ENCODE assay signal across 18 cellular contexts in the genomic region with DNA sequence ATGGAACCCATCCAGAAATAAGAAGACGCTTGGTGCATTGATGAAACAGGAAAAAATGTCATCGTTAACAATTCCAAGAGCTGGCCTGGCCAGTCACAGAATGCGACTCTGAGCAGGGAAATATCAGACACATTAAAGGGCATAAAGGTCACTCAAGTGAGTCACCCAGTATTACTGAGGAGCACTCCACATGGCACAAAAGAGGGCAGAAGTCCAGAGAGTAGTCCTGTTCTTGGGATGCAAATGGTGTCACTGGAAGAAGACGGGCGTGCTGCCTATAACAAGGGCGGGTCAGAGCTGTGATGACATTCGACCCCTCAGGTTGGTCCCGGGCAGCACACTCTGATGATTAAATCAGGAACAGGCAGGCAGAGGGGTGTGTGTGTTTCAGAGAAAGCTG.
DNase-seq lines count a peak whose midpoint lies in the region; ATAC-seq, FAIRE-seq and TF ChIP-seq lines count a peak whose summit lies in the region.
"Had no signal": no experiment of that assay in that cellular context is flagged by ENCODE, and none has a peak within 500 bp of the region (broad histone marks: within the 10 kb centered on the region; RNA-seq: fewer than 3 reads in every experiment).

No MANE protein-coding gene starts in this region.

- H3K27ac Mint-ChIP-seq in brain (peak overlapping the region in 4 of 5 experiments; percentile 13 to 73 (median 68)), type B pancreatic cell (peak overlapping the region; percentile 19)
- no peak overlapping the region for H3K27ac Mint-ChIP-seq in activated T-helper 1 cell treated with anti-CD3 and anti-CD28 coated beads, Interleukin-12 subunit alpha, Interleukin-12 subunit beta, Interleukin-2, Interleukin-4 antibody, amounts not matched to agents 30 ng/mL and 10 ng/mL and 1 ng/mL, durations not matched to agents 14 hours and 24 hours and 36 hours
- H3K27ac Mint-ChIP-seq: CD14-positive monocyte; CD8-positive, alpha-beta T cell; GM23338 had no signal

- FAIRE-seq in GM12891 (lab: Jason Lieb, UNC), result no peak
- FAIRE-seq: GM18507, HTR-8/SVneo had no signal

- H3K27me3 ChIP-seq in OCI-LY1 (ENCODE audit: insufficient read depth, low read length) (no peaks in the 10 kb centered on the region), psoas muscle (ENCODE audit: insufficient read depth in 3 of 3, low read length in 2 of 3) (no peaks in the 10 kb centered on the region)

- no peak overlapping the region for H3K4me3 Mint-ChIP-seq in brain
- H3K4me3 Mint-ChIP-seq in type B pancreatic cell, result no peak overlapping the region
- no peak overlapping the region for H3K4me3 Mint-ChIP-seq in activated T-helper 1 cell treated with anti-CD3 and anti-CD28 coated beads, Interleukin-12 subunit alpha, Interleukin-12 subunit beta, Interleukin-2, Interleukin-4 antibody, amounts not matched to agents 30 ng/mL and 10 ng/mL and 1 ng/mL, durations not matched to agents 14 hours and 24 hours and 36 hours
- H3K4me3 Mint-ChIP-seq: CD14-positive monocyte; CD8-positive, alpha-beta T cell; GM23338 had no signal

- H2AFZ ChIP-seq in OCI-LY1 (ENCODE audit: low read length), result no peak overlapping the region
- H2AFZ ChIP-seq: GM23338 had no signal

- H3K79me2 ChIP-seq in OCI-LY1 (ENCODE audit: insufficient read depth, low read length), result no peaks in the 10 kb centered on the region

- intact Hi-C loops in psoas muscle (cut with DNase I), result no loop called here
- intact Hi-C loops in activated T-helper 1 cell treated with anti-CD3 and anti-CD28 coated beads, Interleukin-12 subunit alpha, Interleukin-12 subunit beta, Interleukin-2, Interleukin-4 antibody, amounts not matched to agents 30 ng/mL and 10 ng/mL and 1 ng/mL, durations not matched to agents 14 hours and 24 hours and 36 hours (cut with micrococcal nuclease), result no loop called here

- no peaks in the 10 kb centered on the region for H3K9me2 ChIP-seq in OCI-LY1 (ENCODE audit: low read depth, low read length)

- H3K27ac ChIP-seq in OCI-LY1 (ENCODE audit: low read depth, low read length, poor library complexity, severe bottlenecking) (peak overlapping the region; percentile 72), psoas muscle (no peak overlapping the region)
- H3K27ac ChIP-seq: A549 had no signal

- no peak for TF ChIP-seq CTCF in OCI-LY1 (IDR thresholded peaks at IDR 0.05; ENCODE audit: low read length)
- no peak for TF ChIP-seq CTCF in brain (conservative IDR thresholded peaks at IDR 0.05)
- TF ChIP-seq CTCF in psoas muscle (IDR thresholded peaks at IDR 0.05), result no peak
- no peak for TF ChIP-seq CTCF in type B pancreatic cell (conservative IDR thresholded peaks at IDR 0.05)

- peaks cover 62% of the 10 kb centered on the region for H3K4me1 Mint-ChIP-seq in brain
- peaks cover 28% of the 10 kb centered on the region for H3K4me1 Mint-ChIP-seq in type B pancreatic cell (ENCODE audit: unreplicated experiment)
- peaks cover 12% of the 10 kb centered on the region for H3K4me1 Mint-ChIP-seq in activated T-helper 1 cell treated with anti-CD3 and anti-CD28 coated beads, Interleukin-12 subunit alpha, Interleukin-12 subunit beta, Interleukin-2, Interleukin-4 antibody, amounts not matched to agents 30 ng/mL and 10 ng/mL and 1 ng/mL, durations not matched to agents 14 hours and 24 hours and 36 hours (ENCODE audit: low read depth)

- DNase-seq in psoas muscle (no peak), type B pancreatic cell (ENCODE audit: extremely low spot score, unreplicated experiment) (no peak), globus pallidus (ENCODE audit: low spot score) (no peak), GM12891 (ENCODE audit: insufficient read length, low spot score) (no peak)
- DNase-seq in activated T-helper 1 cell treated with anti-CD3 and anti-CD28 coated beads, Interleukin-12 subunit alpha, Interleukin-12 subunit beta, Interleukin-2, Interleukin-4 antibody, amounts not matched to agents 30 ng/mL and 10 ng/mL and 1 ng/mL, durations not matched to agents 14 hours and 24 hours and 36 hours (ENCODE audit: low spot score), result no peak
- DNase-seq: Caco-2; CD8-positive, alpha-beta T cell; DND-41; GF-D8; H7 had no signal

- no peak for TF ChIP-seq POLR2A in GM12891 (IDR thresholded peaks at IDR 0.05; ENCODE audit: low read depth, low read length)

- H3K9ac ChIP-seq in OCI-LY1 (ENCODE audit: low read length), result peak overlapping the region; percentile 4; the same call in 1 of the 2 replicates

- H3K4me1 ChIP-seq in OCI-LY1 (ENCODE audit: insufficient read depth, low read length, severe bottlenecking), result peaks cover 64% of the 10 kb centered on the region
- H3K4me1 ChIP-seq in psoas muscle, result no peaks in the 10 kb centered on the region
- H3K4me1 ChIP-seq: A549, Caco-2 had no signal

- H4K20me1 ChIP-seq in OCI-LY1 (ENCODE audit: insufficient read depth, low read length), result no peaks in the 10 kb centered on the region

- H3F3A ChIP-seq in OCI-LY1 (ENCODE audit: insufficient read depth, low read length), result no peaks in the 10 kb centered on the region

- 35 to 55% (median 42%) methylated on average over 8 of the region's 8 CpGs for WGBS in psoas muscle, 3 donors

- no peaks in the 10 kb centered on the region for H3K36me3 ChIP-seq in OCI-LY1 (ENCODE audit: insufficient read depth, low read length)
- H3K36me3 ChIP-seq in psoas muscle (ENCODE audit: insufficient read depth in 1 of 2, low read depth in 1 of 2), result no peaks in the 10 kb centered on the region

- peak overlapping the region; percentile 22; the same call in 1 of the 2 replicates for H3K4me2 ChIP-seq in OCI-LY1 (ENCODE audit: low read length)
- H3K4me2 ChIP-seq: A549, GM23338 had no signal

- H3K36me3 Mint-ChIP-seq in brain (no peaks in the 10 kb centered on the region), type B pancreatic cell (no peaks in the 10 kb centered on the region)
- H3K36me3 Mint-ChIP-seq in activated T-helper 1 cell treated with anti-CD3 and anti-CD28 coated beads, Interleukin-12 subunit alpha, Interleukin-12 subunit beta, Interleukin-2, Interleukin-4 antibody, amounts not matched to agents 30 ng/mL and 10 ng/mL and 1 ng/mL, durations not matched to agents 14 hours and 24 hours and 36 hours (ENCODE audit: low read depth), result no peaks in the 10 kb centered on the region
- H3K36me3 Mint-ChIP-seq: CD14-positive monocyte; CD8-positive, alpha-beta T cell had no signal

- H3K27me3 Mint-ChIP-seq in brain (no peaks in the 10 kb centered on the region), type B pancreatic cell (no peaks in the 10 kb centered on the region)
- peaks cover 3% of the 10 kb centered on the region for H3K27me3 Mint-ChIP-seq in activated T-helper 1 cell treated with anti-CD3 and anti-CD28 coated beads, Interleukin-12 subunit alpha, Interleukin-12 subunit beta, Interleukin-2, Interleukin-4 antibody, amounts not matched to agents 30 ng/mL and 10 ng/mL and 1 ng/mL, durations not matched to agents 14 hours and 24 hours and 36 hours (ENCODE audit: insufficient read depth)

- no peak overlapping the region for H3K4me3 ChIP-seq in OCI-LY1 (ENCODE audit: low read depth, low read length, poor library complexity, severe bottlenecking)
- H3K4me3 ChIP-seq in psoas muscle, result no peak overlapping the region
- H3K4me3 ChIP-seq: A549, GM23338 had no signal

- peak; percentile 46 to 68 (median 58) for ATAC-seq in psoas muscle
- ATAC-seq in GM21360 (IDR thresholded peaks at IDR 0.05; ENCODE audit: unreplicated experiment), result no peak
- ATAC-seq: A549; CD8-positive, alpha-beta T cell; GM23338 had no signal

- H3K9me3 ChIP-seq in OCI-LY1 (ENCODE audit: low read length) (no peaks in the 10 kb centered on the region), psoas muscle (no peaks in the 10 kb centered on the region)
- H3K9me3 ChIP-seq: Caco-2 had no signal

- H3K9me3 Mint-ChIP-seq in brain, result peaks cover 0 to 12% (median 0%) of the 10 kb centered on the region in 5 experiments
- H3K9me3 Mint-ChIP-seq in type B pancreatic cell, result no peaks in the 10 kb centered on the region
- H3K9me3 Mint-ChIP-seq in activated T-helper 1 cell treated with anti-CD3 and anti-CD28 coated beads, Interleukin-12 subunit alpha, Interleukin-12 subunit beta, Interleukin-2, Interleukin-4 antibody, amounts not matched to agents 30 ng/mL and 10 ng/mL and 1 ng/mL, durations not matched to agents 14 hours and 24 hours and 36 hours, result no peaks in the 10 kb centered on the region
- H3K9me3 Mint-ChIP-seq: CD8-positive, alpha-beta T cell; GM23338 had no signal

TF ChIP-seq in GM12891, 5 proteins besides CTCF, POLR2A, EP300 and RAD21:
- no peak for TF ChIP-seq POLR2AphosphoS5 (IDR thresholded peaks at IDR 0.05; ENCODE audit: low read depth, low read length)
- TF ChIP-seq SPI1 (IDR thresholded peaks at IDR 0.05; ENCODE audit: low read depth, low read length), result no peak
- TF ChIP-seq PAX5 (IDR thresholded peaks at IDR 0.05; ENCODE audit: insufficient read depth, low read length, severe bottlenecking), result no peak
- TF ChIP-seq TAF1 (IDR thresholded peaks at IDR 0.05; ENCODE audit: low read depth, low read length), result no peak
- TF ChIP-seq POU2F2 (IDR thresholded peaks at IDR 0.05; ENCODE audit: low read depth, low read length), result no peak
